ENCODE assay signal across 27 cellular contexts in the genomic region with DNA sequence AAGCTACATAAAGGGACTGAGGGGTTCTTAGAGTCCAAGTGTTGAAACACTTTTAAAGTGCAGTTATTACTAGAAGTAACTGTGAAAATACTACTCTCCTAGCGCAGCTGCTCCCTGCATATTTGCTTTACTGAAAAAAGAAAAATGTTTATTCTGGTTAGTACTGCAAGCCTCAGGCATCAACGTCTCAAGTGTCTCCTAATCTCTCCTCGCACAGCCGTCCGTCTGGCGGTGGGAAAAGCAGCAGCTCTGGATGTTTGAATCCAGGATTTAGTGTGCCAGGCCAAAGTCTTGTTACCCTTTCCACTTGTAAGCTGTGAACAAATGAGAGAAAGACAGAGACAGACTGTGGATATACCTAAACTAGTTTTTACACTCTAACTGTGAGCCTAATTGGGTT. TPM values are rescaled to one million over a fixed set of nuclear protein-coding genes. Genes with fewer than 3 reads are reported as not detected.
"Had no signal": no experiment of that assay in that cellular context is flagged by ENCODE, and none has a peak within 500 bp of the region (broad histone marks: within the 10 kb centered on the region; RNA-seq: fewer than 3 reads in every experiment).

No MANE protein-coding gene starts in this region.

- H3K4me3 ChIP-seq: esophagus squamous epithelium, ovary, right lobe of liver, thoracic aorta had no signal

- H3K27ac ChIP-seq: esophagus squamous epithelium, ovary, right lobe of liver, thoracic aorta, VCaP had no signal

- H3K9me3 ChIP-seq: esophagus squamous epithelium, ovary, right lobe of liver, thoracic aorta had no signal

- H3K36me3 ChIP-seq: esophagus squamous epithelium, ovary, right lobe of liver, thoracic aorta had no signal

- DNase-seq: activated CD4-positive, alpha-beta memory T cell treated with anti-CD3 and anti-CD28 coated beads for 36 hours; activated CD4-positive, alpha-beta T cell treated with anti-CD3 and anti-CD28 coated beads, Interleukin-2, amount 10 ng/mL, durations not matched to agents 24 days and 14 days; activated CD4-positive, CD25-positive, alpha-beta regulatory T cell treated with anti-CD3 and anti-CD28 coated beads, Interleukin-2, amount 50 U/mL, for 72 hours; activated CD8-positive, alpha-beta memory T cell treated with anti-CD3 and anti-CD28 coated beads, Interleukin-2, amount 50 U/mL, for 48 hours; activated gamma-delta T cell; activated naive CD4-positive, alpha-beta T cell treated with anti-CD3 and anti-CD28 coated beads, Interleukin-2, amount 10 ng/mL, durations not matched to agents 7 days and 5 days; activated T-cell treated with anti-CD3 and anti-CD28 coated beads, Interleukin-2, amount 50 U/mL, for 24 hours; anterior cingulate cortex; esophagus squamous epithelium; foreskin melanocyte; kidney; left colon; naive B cell; ovary; right lobe of liver; stimulated activated CD4-positive, alpha-beta T cell treated with anti-CD3 and anti-CD28 coated beads, Interleukin-12 subunit alpha, Interleukin-12 subunit beta, amount 100 ng/mL, for 4 hours; stimulated activated CD4-positive, alpha-beta T cell treated with anti-CD3 and anti-CD28 coated beads, Interleukin-4, amount 100 ng/mL, for 1 hour; stimulated activated naive CD8-positive, alpha-beta T cell treated with anti-CD3 and anti-CD28 coated beads, Interleukin-15, Interleukin-2, amounts not matched to agents 100 U/mL and 50 U/mL, for 24 hours; T-helper 9 cell; trophoblast cell had no signal

- H3K27me3 ChIP-seq: esophagus squamous epithelium, ovary, right lobe of liver had no signal

- FAIRE-seq: bronchial epithelial cell, kidney, TTC549, urothelium cell line had no signal

- H3K4me1 ChIP-seq: esophagus squamous epithelium, right lobe of liver had no signal

RNA-seq across cellular contexts. Expression of a gene that starts 31.1 kb away (rescaled TPM):
- total RNA-seq: progenitor cell of endocrine pancreas, renal cortical epithelial cell had no signal
